Comparison of ENCODE assay signal across 14 cellular contexts in the genomic region with DNA sequence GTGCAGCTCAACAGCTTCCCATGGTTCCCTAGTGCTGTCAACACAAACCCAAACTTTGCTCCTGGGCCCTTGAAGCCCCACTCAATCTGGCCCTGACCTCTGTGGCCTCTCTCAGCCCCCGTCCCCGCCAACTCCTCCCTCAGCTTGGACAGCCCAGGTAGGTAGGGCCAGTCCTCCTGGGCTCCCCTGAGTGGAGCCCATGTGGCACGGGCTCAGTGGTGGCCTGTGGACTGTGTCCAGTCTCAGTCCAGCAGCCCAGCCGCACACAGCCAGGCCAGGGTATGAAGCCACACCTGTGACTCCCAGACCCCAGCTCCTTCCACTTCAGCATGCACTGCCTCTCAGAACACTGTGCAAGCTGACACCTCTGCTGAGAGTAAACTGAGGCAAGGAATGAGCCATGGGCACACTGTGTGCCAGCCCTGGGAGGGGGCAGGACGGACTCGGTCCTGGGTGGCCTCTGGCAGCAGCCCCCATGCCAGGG. TPM values are rescaled to one million over a fixed set of nuclear protein-coding genes. Genes with fewer than 3 reads are reported as not detected.
DNase-seq lines count a peak whose midpoint lies in the region; ATAC-seq and TF ChIP-seq lines count a peak whose summit lies in the region.
"Had no signal": no experiment of that assay in that cellular context is flagged by ENCODE, and none has a peak within 500 bp of the region (broad histone marks: within the 10 kb centered on the region; RNA-seq: fewer than 3 reads in every experiment).

No MANE protein-coding gene starts in this region.

- H3K27ac ChIP-seq in Peyer's patch, result peak overlapping the region; percentile 67 to 83 (median 74)
- peak overlapping the region; percentile 6 to 98 (median 95) for H3K27ac ChIP-seq in dorsolateral prefrontal cortex
- peak overlapping the region; percentile 72 to 88 for H3K27ac ChIP-seq in thoracic aorta
- H3K27ac ChIP-seq in SK-N-SH (ENCODE audit: low read depth in 2 of 2, low read length in 1 of 2), result no peak overlapping the region
- H3K27ac ChIP-seq: RWPE1 had no signal

- no peak overlapping the region for H3K4me3 ChIP-seq in Peyer's patch
- no peak overlapping the region for H3K4me3 ChIP-seq in dorsolateral prefrontal cortex
- H3K4me3 ChIP-seq in mucosa of stomach (ENCODE audit: low read length), result no peak overlapping the region
- no peak overlapping the region for H3K4me3 ChIP-seq in thoracic aorta
- no peak overlapping the region for H3K4me3 ChIP-seq in SK-N-SH (ENCODE audit: low read depth in 2 of 2, low read length in 1 of 2)

- TF ChIP-seq EP300 in SK-N-SH (IDR thresholded peaks at IDR 0.05; ENCODE audit: borderline replicate concordance in 1 of 2, low read depth in 1 of 2, low read length in 1 of 2), result no peak

- no peak overlapping the region for H3K4me2 ChIP-seq in SK-N-SH

- no peaks in the 10 kb centered on the region for H3K27me3 ChIP-seq in Peyer's patch
- H3K27me3 ChIP-seq in dorsolateral prefrontal cortex, result no peaks in the 10 kb centered on the region
- no peaks in the 10 kb centered on the region for H3K27me3 ChIP-seq in mucosa of stomach (ENCODE audit: control insufficient read depth, insufficient read depth, low read length)
- H3K27me3 ChIP-seq in thoracic aorta (replicated peaks; ENCODE audit: insufficient read depth), result no peaks in the 10 kb centered on the region
- H3K27me3 ChIP-seq in SK-N-SH (ENCODE audit: insufficient read depth), result no peaks in the 10 kb centered on the region

- H4K20me1 ChIP-seq in SK-N-SH (ENCODE audit: insufficient read depth), result no peaks in the 10 kb centered on the region

- H3K4me1 ChIP-seq in Peyer's patch (peaks cover 0 to 82% (median 13%) of the 10 kb centered on the region in 4 donors), mucosa of stomach (ENCODE audit: control insufficient read depth, insufficient read depth, low read length) (peaks cover 53% of the 10 kb centered on the region), thoracic aorta (ENCODE audit: control insufficient read depth in 1 of 2, low read depth in 2 of 2) (peaks cover 73 to 93% of the 10 kb centered on the region in 2 donors), SK-N-SH (ENCODE audit: control insufficient read depth in 1 of 2, insufficient read depth in 2 of 2, low read depth in 1 of 2, low read length in 1 of 2) (peaks cover 2 to 16% of the 10 kb centered on the region in 2 experiments; a peak in 3 of 4 replicates)

- no peaks in the 10 kb centered on the region for H3K27me3 Mint-ChIP-seq in type B pancreatic cell
- H3K27me3 Mint-ChIP-seq: activated CD4-positive, alpha-beta memory T cell treated with anti-CD3 and anti-CD28 coated beads for 36 hours had no signal

- peak overlapping the region; percentile 9 for H3K9ac ChIP-seq in mucosa of stomach (ENCODE audit: low read length)
- no peak overlapping the region for H3K9ac ChIP-seq in SK-N-SH

- TF ChIP-seq POLR2A in Peyer's patch (IDR thresholded peaks at IDR 0.05), result no peak

- H3K4me3 Mint-ChIP-seq in type B pancreatic cell, result no peak overlapping the region
- H3K4me3 Mint-ChIP-seq: activated CD4-positive, alpha-beta memory T cell treated with anti-CD3 and anti-CD28 coated beads for 36 hours had no signal

- H3K4me1 Mint-ChIP-seq in type B pancreatic cell (ENCODE audit: unreplicated experiment), result peaks cover 60% of the 10 kb centered on the region

- no peaks in the 10 kb centered on the region for H3K36me3 Mint-ChIP-seq in type B pancreatic cell
- H3K36me3 Mint-ChIP-seq: activated CD4-positive, alpha-beta memory T cell treated with anti-CD3 and anti-CD28 coated beads for 36 hours had no signal

- CTCF ChIA-PET in SK-N-SH (lab: Yijun Ruan, JAX), result interaction anchor here (1.3 to 2.1 kb wide), 2 partner anchors 11 to 104 kb away, joined by 4 to 7 read pairs; no protein-coding TSS in a partner anchor

- no peak overlapping the region for H3K27ac Mint-ChIP-seq in type B pancreatic cell
- H3K27ac Mint-ChIP-seq: activated CD4-positive, alpha-beta memory T cell treated with anti-CD3 and anti-CD28 coated beads for 36 hours; IgD-negative memory B cell had no signal

- H3K9me3 Mint-ChIP-seq in type B pancreatic cell, result no peaks in the 10 kb centered on the region
- H3K9me3 Mint-ChIP-seq: activated CD4-positive, alpha-beta memory T cell treated with anti-CD3 and anti-CD28 coated beads for 36 hours; IgD-negative memory B cell; stimulated activated effector memory CD8-positive, alpha-beta T cell treated with anti-CD3 and anti-CD28 coated beads, Interleukin-12 subunit alpha, Interleukin-12 subunit beta, amount 100 ng/mL, for 72 hours had no signal

- no peak for DNase-seq in Peyer's patch
- no peak for DNase-seq in dorsolateral prefrontal cortex
- DNase-seq in thoracic aorta (ENCODE audit: low spot score), result no peak
- DNase-seq in type B pancreatic cell (ENCODE audit: extremely low spot score, unreplicated experiment), result no peak
- DNase-seq in SK-N-SH, result no peak
- DNase-seq in cortex of kidney (lab: John Stamatoyannopoulos, UW), result no peak
- DNase-seq: activated CD4-positive, alpha-beta memory T cell treated with anti-CD3 and anti-CD28 coated beads for 36 hours; GDM1; NCI-H1436; NCI-H446 treated with DMSO at 0.1 percent for 48 hours had no signal

- peaks cover 20% of the 10 kb centered on the region for H3K79me2 ChIP-seq in SK-N-SH (ENCODE audit: insufficient read depth)

- no peak overlapping the region for H2AFZ ChIP-seq in SK-N-SH (ENCODE audit: low read depth)

- H3K9me3 ChIP-seq in Peyer's patch (no peaks in the 10 kb centered on the region), mucosa of stomach (ENCODE audit: control insufficient read depth, low read length) (no peaks in the 10 kb centered on the region), thoracic aorta (no peaks in the 10 kb centered on the region), SK-N-SH (no peaks in the 10 kb centered on the region)

- no peak for TF ChIP-seq RAD21 in SK-N-SH (IDR thresholded peaks at IDR 0.05; ENCODE audit: low read length)

- H3K9me2 ChIP-seq in SK-N-SH, result no peaks in the 10 kb centered on the region

- intact Hi-C loops in dorsolateral prefrontal cortex (cut with DNase I), result no loop called here

- POLR2A ChIA-PET in SK-N-SH (lab: Yijun Ruan, JAX), result no interaction called here

- TF ChIP-seq CTCF in Peyer's patch (IDR thresholded peaks at IDR 0.05) (no peak), dorsolateral prefrontal cortex (IDR thresholded peaks at IDR 0.05 in 54 of 56, conservative IDR thresholded peaks at IDR 0.05 in 2 of 56; ENCODE audit: low read depth in 1 of 56, partially characterized antibody in 56 of 56) (no peak), thoracic aorta (IDR thresholded peaks at IDR 0.05) (no peak), type B pancreatic cell (conservative IDR thresholded peaks at IDR 0.05) (no peak), SK-N-SH (IDR thresholded peaks at IDR 0.05) (no peak)

- H3F3A ChIP-seq in SK-N-SH (replicated peaks; ENCODE audit: insufficient read depth), result peaks cover 3% of the 10 kb centered on the region

- WGBS in SK-N-SH (ENCODE audit: low lambda C conversion rate), result 94% methylated on average over 4 of the region's 6 CpGs

- ATAC-seq in thoracic aorta (ENCODE audit: insufficient number of reproducible peaks, low FRiP score, low read depth), result no peak
- ATAC-seq: stimulated activated effector memory CD8-positive, alpha-beta T cell treated with anti-CD3 and anti-CD28 coated beads, Interleukin-12 subunit alpha, Interleukin-12 subunit beta, amount 100 ng/mL, for 72 hours had no signal

- H3K36me3 ChIP-seq in Peyer's patch (no peaks in the 10 kb centered on the region), mucosa of stomach (ENCODE audit: control insufficient read depth, insufficient read depth, low read length) (no peaks in the 10 kb centered on the region), thoracic aorta (no peaks in the 10 kb centered on the region), SK-N-SH (replicated peaks in 1 of 2; ENCODE audit: control insufficient read depth in 1 of 2, insufficient read depth in 2 of 2, low read length in 1 of 2) (no peaks in the 10 kb centered on the region)

TF ChIP-seq in SK-N-SH, 30 proteins besides CTCF, POLR2A, EP300 and RAD21:
- TF ChIP-seq CHD2 (IDR thresholded peaks at IDR 0.05; ENCODE audit: low read length, partially characterized antibody), result no peak
- TF ChIP-seq GABPA (IDR thresholded peaks at IDR 0.05; ENCODE audit: low read depth), result no peak
- no peak for TF ChIP-seq POLR2AphosphoS5 (IDR thresholded peaks at IDR 0.05; ENCODE audit: low read depth, low read length)

RNA-seq across cellular contexts. Expression of a gene that starts 11.5 kb away (rescaled TPM):
- total RNA-seq in Peyer's patch (100 to 1,000 TPM in 1 of 4 donors, 10 to 100 TPM in 3; 13.1 to 305 (median 48.2) TPM), dorsolateral prefrontal cortex (100 to 1,000 TPM in 73 of 120 experiments, 10 to 100 TPM in 47; 60.7 to 184 (median 106) TPM), thoracic aorta (100 to 1,000 TPM; 207 to 246 TPM), type B pancreatic cell (ENCODE audit: low replicate concordance) (56.9 and 71.0 TPM in 2 replicates)
- polyA plus RNA-seq in SK-N-SH (2012; rRNA removed), result 43.0 and 53.5 TPM in 2 replicates
- polyA plus RNA-seq in SK-N-SH (2012; cell fraction: cytosol; rRNA removed), result 26.5 and 37.7 TPM in 2 replicates
- 122 and 155 TPM in 2 replicates for polyA plus RNA-seq in SK-N-SH (2012; cell fraction: nucleus; rRNA removed)

RNA-seq across cellular contexts. Expression of a gene that starts 52.0 kb away (rescaled TPM):
- total RNA-seq in Peyer's patch (not detected), dorsolateral prefrontal cortex (not detected), thoracic aorta (not detected), type B pancreatic cell (ENCODE audit: low replicate concordance) (not detected in 2 replicates)
- polyA plus RNA-seq in SK-N-SH (2012; rRNA removed), result not detected in 2 replicates
- not detected in 2 replicates for polyA plus RNA-seq in SK-N-SH (2012; cell fraction: cytosol; rRNA removed)
- polyA plus RNA-seq in SK-N-SH (2012; cell fraction: nucleus; rRNA removed), result not detected in 2 replicates
- total RNA-seq: activated CD4-positive, alpha-beta memory T cell treated with anti-CD3 and anti-CD28 coated beads for 36 hours had no signal
- polyA plus RNA-seq: IgD-negative memory B cell had no signal

Comparison
In these comparisons a context has a peak if more than half of its experiments do, and no peak if none do; other contexts are left out.
1. H3K27ac ChIP-seq: peak in Peyer's patch (4 of 4), dorsolateral prefrontal cortex (59 of 59) and thoracic aorta (2 of 2); none in SK-N-SH (0 of 2).